Comparison of ENCODE assay signal across 1 cellular context in the genomic region with DNA sequence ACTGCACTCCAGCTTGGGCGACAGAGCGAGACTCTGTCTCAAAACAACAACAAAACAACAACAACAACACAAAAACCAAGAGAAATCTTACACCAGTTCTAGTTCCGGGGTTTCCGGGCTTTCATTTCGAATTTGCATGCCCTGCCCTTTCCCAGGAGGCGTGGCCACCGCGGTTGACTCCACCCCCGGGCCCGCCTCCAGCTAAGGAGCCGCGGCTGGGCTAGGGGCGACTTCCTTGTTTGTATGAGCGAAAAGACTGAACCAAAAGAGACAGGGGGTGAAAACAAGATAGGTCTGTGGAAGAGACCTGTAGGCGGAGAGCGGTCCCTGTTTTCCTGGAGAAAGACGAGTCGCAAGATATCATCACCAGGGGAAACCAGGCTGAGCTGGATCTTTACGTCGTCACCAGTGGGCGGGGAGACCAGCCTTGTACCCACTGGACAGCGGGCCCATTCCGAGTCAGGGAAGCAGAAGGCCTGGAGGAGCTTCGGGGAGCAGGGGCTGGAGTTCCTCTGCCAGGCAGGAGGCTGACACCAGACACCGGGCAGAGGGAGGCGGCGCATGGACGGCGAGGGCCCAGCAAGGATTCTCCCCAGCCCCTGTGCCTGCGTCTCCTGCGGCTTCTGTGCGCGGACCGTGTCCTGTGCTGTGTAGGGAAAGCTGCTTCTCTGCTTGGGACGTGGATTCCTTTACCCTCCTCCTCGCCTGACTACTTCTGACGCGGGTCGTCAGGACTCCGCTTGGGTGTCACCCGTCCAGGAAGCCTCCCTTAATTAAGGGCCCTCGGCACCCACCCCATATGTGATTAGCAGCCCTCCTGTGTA.
TF ChIP-seq lines count a peak whose summit lies in the region.

No MANE protein-coding gene starts in this region.

TF ChIP-seq in HepG2, 621 proteins besides CTCF, POLR2A, EP300 and RAD21 (continued from another document and continues in another):
- TF ChIP-seq, protein P1, sequence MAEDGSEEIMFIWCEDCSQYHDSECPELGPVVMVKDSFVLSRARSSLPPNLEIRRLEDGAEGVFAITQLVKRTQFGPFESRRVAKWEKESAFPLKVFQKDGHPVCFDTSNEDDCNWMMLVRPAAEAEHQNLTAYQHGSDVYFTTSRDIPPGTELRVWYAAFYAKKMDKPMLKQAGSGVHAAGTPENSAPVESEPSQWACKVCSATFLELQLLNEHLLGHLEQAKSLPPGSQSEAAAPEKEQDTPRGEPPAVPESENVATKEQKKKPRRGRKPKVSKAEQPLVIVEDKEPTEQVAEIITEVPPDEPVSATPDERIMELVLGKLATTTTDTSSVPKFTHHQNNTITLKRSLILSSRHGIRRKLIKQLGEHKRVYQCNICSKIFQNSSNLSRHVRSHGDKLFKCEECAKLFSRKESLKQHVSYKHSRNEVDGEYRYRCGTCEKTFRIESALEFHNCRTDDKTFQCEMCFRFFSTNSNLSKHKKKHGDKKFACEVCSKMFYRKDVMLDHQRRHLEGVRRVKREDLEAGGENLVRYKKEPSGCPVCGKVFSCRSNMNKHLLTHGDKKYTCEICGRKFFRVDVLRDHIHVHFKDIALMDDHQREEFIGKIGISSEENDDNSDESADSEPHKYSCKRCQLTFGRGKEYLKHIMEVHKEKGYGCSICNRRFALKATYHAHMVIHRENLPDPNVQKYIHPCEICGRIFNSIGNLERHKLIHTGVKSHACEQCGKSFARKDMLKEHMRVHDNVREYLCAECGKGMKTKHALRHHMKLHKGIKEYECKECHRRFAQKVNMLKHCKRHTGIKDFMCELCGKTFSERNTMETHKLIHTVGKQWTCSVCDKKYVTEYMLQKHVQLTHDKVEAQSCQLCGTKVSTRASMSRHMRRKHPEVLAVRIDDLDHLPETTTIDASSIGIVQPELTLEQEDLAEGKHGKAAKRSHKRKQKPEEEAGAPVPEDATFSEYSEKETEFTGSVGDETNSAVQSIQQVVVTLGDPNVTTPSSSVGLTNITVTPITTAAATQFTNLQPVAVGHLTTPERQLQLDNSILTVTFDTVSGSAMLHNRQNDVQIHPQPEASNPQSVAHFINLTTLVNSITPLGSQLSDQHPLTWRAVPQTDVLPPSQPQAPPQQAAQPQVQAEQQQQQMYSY (CRISPR knock-in tag; IDR thresholded peaks at IDR 0.05), result peak; percentile 79
- TF ChIP-seq TEAD3 (CRISPR knock-in tag; optimal IDR thresholded peaks at IDR 0.05; ENCODE audit: borderline replicate concordance) (no peak), BCLAF1 (IDR thresholded peaks at IDR 0.05) (no peak), BATF2 (CRISPR knock-in tag; IDR thresholded peaks at IDR 0.05) (no peak), NONO (IDR thresholded peaks at IDR 0.05) (no peak), NONO (CRISPR knock-in tag; conservative IDR thresholded peaks at IDR 0.05) (no peak), LBX2 (CRISPR knock-in tag; IDR thresholded peaks at IDR 0.05; ENCODE audit: borderline replicate concordance) (no peak), SRY (CRISPR knock-in tag; IDR thresholded peaks at IDR 0.05) (0 out of 2 replicates have a peak, but pooled peaks have one; percentile 56), GABPB1 (CRISPR knock-in tag; IDR thresholded peaks at IDR 0.05) (peak; percentile 59), HNRNPK (IDR thresholded peaks at IDR 0.05; ENCODE audit: low read depth, low read length, poor library complexity, severe bottlenecking) (no peak), U2AF1 (optimal IDR thresholded peaks at IDR 0.05; ENCODE audit: low read depth, low read length) (no peak), ZNF552 (CRISPR knock-in tag; IDR thresholded peaks at IDR 0.05; ENCODE audit: borderline replicate concordance) (no peak; the same call in 1 of the 2 replicates), ZFP36L1 (CRISPR knock-in tag; IDR thresholded peaks at IDR 0.05) (0 out of 2 replicates have a peak, but pooled peaks have one; percentile 31), ZNF33A (CRISPR knock-in tag; IDR thresholded peaks at IDR 0.05; ENCODE audit: borderline replicate concordance) (no peak; the same call in 1 of the 2 replicates), ZNF230 (CRISPR knock-in tag; IDR thresholded peaks at IDR 0.05) (no peak; the same call in 1 of the 2 replicates), KLF6 (CRISPR knock-in tag; IDR thresholded peaks at IDR 0.05) (no peak; the same call in 1 of the 2 replicates), RAD51 (IDR thresholded peaks at IDR 0.05; ENCODE audit: borderline replicate concordance) (no peak), ZNF431 (CRISPR knock-in tag; IDR thresholded peaks at IDR 0.05; ENCODE audit: borderline replicate concordance, low read depth) (no peak), BCL6 (CRISPR knock-in tag; IDR thresholded peaks at IDR 0.05) (no peak), GZF1 (CRISPR knock-in tag; IDR thresholded peaks at IDR 0.05) (0 out of 2 replicates have a peak, but pooled peaks have one; percentile 1), ZNF510 (CRISPR knock-in tag; IDR thresholded peaks at IDR 0.05; ENCODE audit: low read depth) (0 out of 2 replicates have a peak, but pooled peaks have one; percentile 24), ZNF570 (CRISPR knock-in tag; IDR thresholded peaks at IDR 0.05; ENCODE audit: borderline replicate concordance) (no peak), TAF1 (CRISPR knock-in tag; IDR thresholded peaks at IDR 0.05) (peak; percentile 91), POLR2G (IDR thresholded peaks at IDR 0.05; ENCODE audit: low read depth, low read length) (peak; percentile 90), BRCA1 (CRISPR knock-in tag; IDR thresholded peaks at IDR 0.05) (no peak), MYNN (CRISPR knock-in tag; IDR thresholded peaks at IDR 0.05; ENCODE audit: low read depth) (no peak), ZNF501 (CRISPR knock-in tag; IDR thresholded peaks at IDR 0.05) (peak; percentile 87), NR1H2 (CRISPR knock-in tag; IDR thresholded peaks at IDR 0.05; ENCODE audit: borderline replicate concordance, low read depth) (0 out of 2 replicates have a peak, but pooled peaks have one; percentile 53), KIAA2018 (CRISPR knock-in tag; IDR thresholded peaks at IDR 0.05; ENCODE audit: borderline replicate concordance) (no peak), ZFY (CRISPR knock-in tag; IDR thresholded peaks at IDR 0.05) (peak; percentile 88), THAP11 (CRISPR knock-in tag; IDR thresholded peaks at IDR 0.05) (no peak), TBX2 (CRISPR knock-in tag; IDR thresholded peaks at IDR 0.05; ENCODE audit: borderline replicate concordance) (no peak; the same call in 1 of the 2 replicates), FOSL2 (CRISPR knock-in tag; IDR thresholded peaks at IDR 0.05) (no peak), ZFP1 (CRISPR knock-in tag; IDR thresholded peaks at IDR 0.05) (no peak), ZNF652 (CRISPR knock-in tag; IDR thresholded peaks at IDR 0.05; ENCODE audit: borderline replicate concordance, low read depth) (no peak), TRIM24 (CRISPR knock-in tag; IDR thresholded peaks at IDR 0.05) (no peak), HDAC2 (CRISPR knock-in tag; IDR thresholded peaks at IDR 0.05) (peak; percentile 39; the same call in 1 of the 2 replicates), JUND (CRISPR knock-in tag; IDR thresholded peaks at IDR 0.05) (no peak), ETV6 (CRISPR knock-in tag; conservative IDR thresholded peaks at IDR 0.05) (no peak)
- TF ChIP-seq, protein P2, sequence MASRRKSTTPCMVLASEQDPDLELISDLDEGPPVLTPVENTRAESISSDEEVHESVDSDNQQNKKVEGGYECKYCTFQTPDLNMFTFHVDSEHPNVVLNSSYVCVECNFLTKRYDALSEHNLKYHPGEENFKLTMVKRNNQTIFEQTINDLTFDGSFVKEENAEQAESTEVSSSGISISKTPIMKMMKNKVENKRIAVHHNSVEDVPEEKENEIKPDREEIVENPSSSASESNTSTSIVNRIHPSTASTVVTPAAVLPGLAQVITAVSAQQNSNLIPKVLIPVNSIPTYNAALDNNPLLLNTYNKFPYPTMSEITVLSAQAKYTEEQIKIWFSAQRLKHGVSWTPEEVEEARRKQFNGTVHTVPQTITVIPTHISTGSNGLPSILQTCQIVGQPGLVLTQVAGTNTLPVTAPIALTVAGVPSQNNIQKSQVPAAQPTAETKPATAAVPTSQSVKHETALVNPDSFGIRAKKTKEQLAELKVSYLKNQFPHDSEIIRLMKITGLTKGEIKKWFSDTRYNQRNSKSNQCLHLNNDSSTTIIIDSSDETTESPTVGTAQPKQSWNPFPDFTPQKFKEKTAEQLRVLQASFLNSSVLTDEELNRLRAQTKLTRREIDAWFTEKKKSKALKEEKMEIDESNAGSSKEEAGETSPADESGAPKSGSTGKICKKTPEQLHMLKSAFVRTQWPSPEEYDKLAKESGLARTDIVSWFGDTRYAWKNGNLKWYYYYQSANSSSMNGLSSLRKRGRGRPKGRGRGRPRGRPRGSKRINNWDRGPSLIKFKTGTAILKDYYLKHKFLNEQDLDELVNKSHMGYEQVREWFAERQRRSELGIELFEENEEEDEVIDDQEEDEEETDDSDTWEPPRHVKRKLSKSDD (CRISPR knock-in tag; IDR thresholded peaks at IDR 0.05; ENCODE audit: low read depth), result peak; percentile 66; the same call in 1 of the 2 replicates
